In genomic region chr19:55586976-55587668, GRCh38 we compare ENCODE assay signal across 8 cellular contexts. TPM values are rescaled to one million over a fixed set of nuclear protein-coding genes. Genes with fewer than 3 reads are reported as not detected.
DNase-seq lines count a peak whose midpoint lies in the region; ATAC-seq and TF ChIP-seq lines count a peak whose summit lies in the region.

No MANE protein-coding gene starts in this region.

- peaks cover 25% of the 10 kb centered on the region for H3K4me1 ChIP-seq in CD4-positive, CD25-positive, alpha-beta regulatory T cell (ENCODE audit: control insufficient read depth, insufficient read depth, low read length, poor library complexity, severe bottlenecking)
- H3K4me1 ChIP-seq in mucosa of rectum (ENCODE audit: control insufficient read depth in 2 of 2, insufficient read depth in 2 of 2, low read length in 2 of 2), result peaks cover 9 to 10% of the 10 kb centered on the region in 2 donors

- H3K36me3 Mint-ChIP-seq in CD4-positive, CD25-positive, alpha-beta regulatory T cell, result peaks cover 6% of the 10 kb centered on the region
- H3K36me3 Mint-ChIP-seq in IgD-negative memory B cell, result peaks cover 4% of the 10 kb centered on the region
- peaks cover 8% of the 10 kb centered on the region for H3K36me3 Mint-ChIP-seq in activated T-cell treated with anti-CD3 and anti-CD28 coated beads, Interleukin-2, amount 50 U/mL, for 24 hours (ENCODE audit: low read depth)

- H3K4me3 Mint-ChIP-seq in CD4-positive, CD25-positive, alpha-beta regulatory T cell, result peak overlapping the region; percentile 83 to 94 (median 86)
- peak overlapping the region; percentile 81 to 95 (median 88) for H3K4me3 Mint-ChIP-seq in IgD-negative memory B cell
- H3K4me3 Mint-ChIP-seq in activated T-cell treated with anti-CD3 and anti-CD28 coated beads, Interleukin-2, amount 50 U/mL, for 24 hours, result peak overlapping the region; percentile 81

- H3K27me3 ChIP-seq in CD4-positive, CD25-positive, alpha-beta regulatory T cell (ENCODE audit: control insufficient read depth, insufficient read depth, low read length), result no peaks in the 10 kb centered on the region
- H3K27me3 ChIP-seq in mucosa of rectum (ENCODE audit: control insufficient read depth in 2 of 2, insufficient read depth in 2 of 2, low read length in 2 of 2), result peaks cover 0 to 11% of the 10 kb centered on the region in 2 donors

- no peak overlapping the region for H3K9ac ChIP-seq in mucosa of rectum (ENCODE audit: low read depth in 1 of 2, low read length in 2 of 2)

- peak; percentile 96 for ATAC-seq in CD4-positive, CD25-positive, alpha-beta regulatory T cell (ENCODE audit: low read depth in 2 of 2)
- ATAC-seq in GM21390 (IDR thresholded peaks at IDR 0.05; ENCODE audit: unreplicated experiment), result peak; percentile 69

- peak overlapping the region; percentile 66 for H3K4me3 ChIP-seq in CD4-positive, CD25-positive, alpha-beta regulatory T cell (ENCODE audit: low read depth, low read length)
- H3K4me3 ChIP-seq in mucosa of rectum (ENCODE audit: low read length in 2 of 2), result peak overlapping the region; percentile 40 to 64

- H3K27ac ChIP-seq in CD4-positive, CD25-positive, alpha-beta regulatory T cell (ENCODE audit: insufficient read depth, low read length, poor library complexity, severe bottlenecking), result no peak overlapping the region
- H3K27ac ChIP-seq in mucosa of rectum (ENCODE audit: low read depth in 2 of 2, low read length in 2 of 2), result peak overlapping the region in 1 of 2 donors; percentile 9

- H3K9me3 Mint-ChIP-seq in CD4-positive, CD25-positive, alpha-beta regulatory T cell, result no peaks in the 10 kb centered on the region
- no peaks in the 10 kb centered on the region for H3K9me3 Mint-ChIP-seq in IgD-negative memory B cell
- H3K9me3 Mint-ChIP-seq in activated T-cell treated with anti-CD3 and anti-CD28 coated beads, Interleukin-2, amount 50 U/mL, for 24 hours, result no peaks in the 10 kb centered on the region

- peak overlapping the region in 2 of 3 donors; percentile 80 to 86 for H3K27ac Mint-ChIP-seq in CD4-positive, CD25-positive, alpha-beta regulatory T cell
- H3K27ac Mint-ChIP-seq in IgD-negative memory B cell, result peak overlapping the region; percentile 63 to 78 (median 72)
- peak overlapping the region; percentile 69 for H3K27ac Mint-ChIP-seq in activated T-cell treated with anti-CD3 and anti-CD28 coated beads, Interleukin-2, amount 50 U/mL, for 24 hours

- no peak for TF ChIP-seq POLR2A in erythroblast (IDR thresholded peaks at IDR 0.05; ENCODE audit: low read length)

- no peaks in the 10 kb centered on the region for H3K36me3 ChIP-seq in CD4-positive, CD25-positive, alpha-beta regulatory T cell (ENCODE audit: control insufficient read depth, insufficient read depth, low read length)
- H3K36me3 ChIP-seq in mucosa of rectum (ENCODE audit: control insufficient read depth in 2 of 2, insufficient read depth in 2 of 2, low read length in 2 of 2), result no peaks in the 10 kb centered on the region

- peaks cover 5 to 24% (median 9%) of the 10 kb centered on the region in 4 donors for H3K4me1 Mint-ChIP-seq in CD4-positive, CD25-positive, alpha-beta regulatory T cell
- peaks cover 12 to 19% (median 18%) of the 10 kb centered on the region in 3 donors for H3K4me1 Mint-ChIP-seq in IgD-negative memory B cell
- peaks cover 26% of the 10 kb centered on the region for H3K4me1 Mint-ChIP-seq in activated T-cell treated with anti-CD3 and anti-CD28 coated beads, Interleukin-2, amount 50 U/mL, for 24 hours (ENCODE audit: low read depth)

- peaks cover 20% of the 10 kb centered on the region for H3K27me3 Mint-ChIP-seq in CD4-positive, CD25-positive, alpha-beta regulatory T cell
- H3K27me3 Mint-ChIP-seq in IgD-negative memory B cell, result peaks cover 11% of the 10 kb centered on the region
- no peaks in the 10 kb centered on the region for H3K27me3 Mint-ChIP-seq in activated T-cell treated with anti-CD3 and anti-CD28 coated beads, Interleukin-2, amount 50 U/mL, for 24 hours

- DNase-seq in CD4-positive, CD25-positive, alpha-beta regulatory T cell, result peak; percentile 85 to 90 (median 85)
- DNase-seq in OCI-M2 (lab: John Stamatoyannopoulos, UW; ENCODE audit: unreplicated experiment) (peak; percentile 38), erythroblast (lab: John Stamatoyannopoulos, UW) (peak; percentile 93 to 96)
- DNase-seq in activated T-cell treated with anti-CD3 and anti-CD28 coated beads, Interleukin-2, amount 50 U/mL, for 24 hours, result peak; percentile 96
- peak; percentile 89 for DNase-seq in stimulated activated CD8-positive, alpha-beta memory T cell treated with anti-CD3 and anti-CD28 coated beads, Interleukin-4, amount 100 ng/mL, for 24 hours (ENCODE audit: low read depth)

- no peaks in the 10 kb centered on the region for H3K9me3 ChIP-seq in CD4-positive, CD25-positive, alpha-beta regulatory T cell (ENCODE audit: control insufficient read depth in 2 of 2, low read length in 2 of 2)
- no peaks in the 10 kb centered on the region for H3K9me3 ChIP-seq in mucosa of rectum (ENCODE audit: control insufficient read depth in 2 of 2, low read length in 2 of 2)

RNA-seq across cellular contexts. Expression of gene ZNF579, which starts 6.5 kb away (rescaled TPM):
- 4.2 TPM for total RNA-seq in CD4-positive, CD25-positive, alpha-beta regulatory T cell
- polyA plus RNA-seq in CD4-positive, CD25-positive, alpha-beta regulatory T cell, result under 1 TPM in 3 of 4 donors, not detected in 1; 0.13 to 0.24 (median 0.14) TPM
- polyA plus RNA-seq in IgD-negative memory B cell, result 0.79 TPM

RNA-seq across cellular contexts. Expression of gene FIZ1, which starts 12.2 kb away (rescaled TPM):
- total RNA-seq in CD4-positive, CD25-positive, alpha-beta regulatory T cell, result 13.0 TPM
- polyA plus RNA-seq in CD4-positive, CD25-positive, alpha-beta regulatory T cell, result 1 to 10 TPM; 1.3 to 3.5 (median 1.5) TPM
- 3.1 TPM for polyA plus RNA-seq in IgD-negative memory B cell

RNA-seq across cellular contexts. Expression of gene ZNF524, which starts 13.0 kb away (rescaled TPM):
- total RNA-seq in CD4-positive, CD25-positive, alpha-beta regulatory T cell, result 13.7 TPM
- 10 to 100 TPM; 38.5 to 53.7 (median 44.5) TPM for polyA plus RNA-seq in CD4-positive, CD25-positive, alpha-beta regulatory T cell
- 49.6 TPM for polyA plus RNA-seq in IgD-negative memory B cell

RNA-seq across cellular contexts. Expression of gene ZNF865, which starts 18.3 kb away (rescaled TPM):
- total RNA-seq in CD4-positive, CD25-positive, alpha-beta regulatory T cell, result 12.8 TPM
- polyA plus RNA-seq in CD4-positive, CD25-positive, alpha-beta regulatory T cell, result under 1 TPM; 0.05 to 0.13 (median 0.10) TPM
- 0.36 TPM for polyA plus RNA-seq in IgD-negative memory B cell

RNA-seq across cellular contexts. Expression of gene ZNF784, which starts 37.2 kb away (rescaled TPM):
- total RNA-seq in CD4-positive, CD25-positive, alpha-beta regulatory T cell, result 11.1 TPM
- polyA plus RNA-seq in CD4-positive, CD25-positive, alpha-beta regulatory T cell, result 1 to 10 TPM; 1.0 to 2.4 (median 1.6) TPM
- 2.4 TPM for polyA plus RNA-seq in IgD-negative memory B cell

Comparison
In these comparisons a context has a peak if more than half of its experiments do, and no peak if none do; other contexts are left out.
1. DNase-seq: peak in every context shown above with its lines; median percentile 96 in activated T-cell treated with anti-CD3 and anti-CD28 coated beads, Interleukin-2, amount 50 U/mL, for 24 hours; 94 in erythroblast; 89 in stimulated activated CD8-positive, alpha-beta memory T cell treated with anti-CD3 and anti-CD28 coated beads, Interleukin-4, amount 100 ng/mL, for 24 hours; 85 in CD4-positive, CD25-positive, alpha-beta regulatory T cell; 38 in OCI-M2.